1 cellular context compared by ENCODE assay signal in genomic region chr9:2638871-2639673, GRCh38.
TF ChIP-seq lines count a peak whose summit lies in the region.

No MANE protein-coding gene starts in this region.

TF ChIP-seq in GM23338, 12 proteins besides CTCF, POLR2A, EP300 and RAD21:
- TF ChIP-seq ZNF462 (CRISPR knock-in tag; IDR thresholded peaks at IDR 0.05) (no peak), NANOG (IDR thresholded peaks at IDR 0.05; ENCODE audit: borderline replicate concordance) (no peak), EZH2 (IDR thresholded peaks at IDR 0.05; ENCODE audit: low read depth, unreplicated experiment) (no peak), EZH2phosphoT487 (IDR thresholded peaks at IDR 0.05; ENCODE audit: unreplicated experiment) (no peak), ZNF331 (CRISPR knock-in tag; IDR thresholded peaks at IDR 0.05; ENCODE audit: low read depth) (no peak), ETS1 (IDR thresholded peaks at IDR 0.05) (no peak), CREB1 (CRISPR knock-in tag; IDR thresholded peaks at IDR 0.05; ENCODE audit: low read depth) (no peak), JUNB (IDR thresholded peaks at IDR 0.05; ENCODE audit: unreplicated experiment) (no peak), REST (IDR thresholded peaks at IDR 0.05; ENCODE audit: unreplicated experiment) (no peak), POLR2AphosphoS5 (IDR thresholded peaks at IDR 0.05; ENCODE audit: low read depth) (no peak), STAT1 (IDR thresholded peaks at IDR 0.05; ENCODE audit: unreplicated experiment) (no peak), ZNF114 (CRISPR knock-in tag; IDR thresholded peaks at IDR 0.05) (no peak)
TF ChIP-seq in GM23338: peak in this region for 0.
